In genomic region chr1:33854091-33854490, GRCh38 we compare ENCODE assay signal across 3 cellular contexts.
TF ChIP-seq lines count a peak whose summit lies in the region.

No MANE protein-coding gene starts in this region.

TF ChIP-seq in GM23338, 12 proteins besides CTCF, POLR2A, EP300 and RAD21:
- TF ChIP-seq REST (IDR thresholded peaks at IDR 0.05; ENCODE audit: unreplicated experiment): peak; percentile 67
- no peak for TF ChIP-seq EZH2 (IDR thresholded peaks at IDR 0.05; ENCODE audit: low read depth, unreplicated experiment)

TF ChIP-seq in Ishikawa, 13 proteins besides CTCF, POLR2A, EP300 and RAD21 (continued from another document):
- peak; percentile 57; the same call in 1 of the 2 replicates for TF ChIP-seq REST (IDR thresholded peaks at IDR 0.05; ENCODE audit: low read depth)

TF ChIP-seq in GM12878, 131 proteins besides CTCF, POLR2A, EP300 and RAD21 (continued from another document):
- no peak for TF ChIP-seq MLLT1 (IDR thresholded peaks at IDR 0.05)
- TF ChIP-seq POU2F2 (IDR thresholded peaks at IDR 0.05; ENCODE audit: borderline replicate concordance, low read depth, low read length): no peak
- peak; percentile 18; the same call in 1 of the 2 replicates for TF ChIP-seq REST (IDR thresholded peaks at IDR 0.05; ENCODE audit: low read depth, low read length)
TF ChIP-seq in GM12878: peak in this region for 1.
